8 cellular contexts compared by ENCODE assay signal in genomic region chr4:77193511-77194236, GRCh38. TPM values are rescaled to one million over a fixed set of nuclear protein-coding genes. Genes with fewer than 3 reads are reported as not detected.
DNase-seq lines count a peak whose midpoint lies in the region; ATAC-seq and TF ChIP-seq lines count a peak whose summit lies in the region.

No MANE protein-coding gene starts in this region.

- H3K9me3 Mint-ChIP-seq in GM23338 (no peaks in the 10 kb centered on the region), immature natural killer cell (no peaks in the 10 kb centered on the region)
- peaks cover 0 to 2% of the 10 kb centered on the region in 2 donors for H3K9me3 Mint-ChIP-seq in activated T-cell treated with anti-CD3 and anti-CD28 coated beads, Interleukin-2, amount 50 U/mL, for 72 hours

- H3K4me1 Mint-ChIP-seq in GM23338 (no peaks in the 10 kb centered on the region; the same call in none of the 3 replicates), immature natural killer cell (peaks cover 13 to 17% of the 10 kb centered on the region in 2 donors)
- peaks cover 35% of the 10 kb centered on the region for H3K4me1 Mint-ChIP-seq in activated T-cell treated with anti-CD3 and anti-CD28 coated beads, Interleukin-2, amount 50 U/mL, for 72 hours (ENCODE audit: low read depth)

- H3K36me3 Mint-ChIP-seq in GM23338 (ENCODE audit: low read depth) (no peaks in the 10 kb centered on the region), immature natural killer cell (no peaks in the 10 kb centered on the region)
- peaks cover 0 to 2% of the 10 kb centered on the region in 2 donors for H3K36me3 Mint-ChIP-seq in activated T-cell treated with anti-CD3 and anti-CD28 coated beads, Interleukin-2, amount 50 U/mL, for 72 hours (ENCODE audit: insufficient read depth in 2 of 2)

- no peaks in the 10 kb centered on the region for H3K4me1 ChIP-seq in GM23338 (ENCODE audit: insufficient read depth)

- H3K27ac Mint-ChIP-seq in GM23338 (no peak overlapping the region), immature natural killer cell (peak overlapping the region; percentile 56 to 81 (median 78))
- H3K27ac Mint-ChIP-seq in activated T-cell treated with anti-CD3 and anti-CD28 coated beads, Interleukin-2, amount 50 U/mL, for 72 hours, result peak overlapping the region; percentile 68

- no peaks in the 10 kb centered on the region for H3K36me3 ChIP-seq in GM23338 (ENCODE audit: insufficient read depth)

- no peaks in the 10 kb centered on the region for H3K79me2 ChIP-seq in GM23338 (replicated peaks; ENCODE audit: insufficient read depth)

- H3K27ac ChIP-seq in GM23338 (ENCODE audit: low read depth), result no peak overlapping the region
- no peak overlapping the region for H3K27ac ChIP-seq in RWPE1

- POLR2A ChIA-PET in GM10248 (lab: Yijun Ruan, JAX) (interaction anchor here (0.7 to 1.2 kb wide), 3 partner anchors 9 to 199 kb away, joined by 3 to 9 read pairs (median 4); no protein-coding TSS in a partner anchor), RWPE1 (lab: Yijun Ruan, JAX; ENCODE audit: low non-redundant PET) (no interaction called here), HEK293T (lab: Yijun Ruan, JAX) (no interaction called here)

- DNase-seq in GM10248 (ENCODE audit: extremely low spot score) (peak; percentile 88), GM23338 (ENCODE audit: low spot score) (peak; percentile 95), NOMO-1 (lab: John Stamatoyannopoulos, UW; ENCODE audit: unreplicated experiment in 2 of 2) (peak; percentile 91 to 92), immature natural killer cell (peak; percentile 58 to 69 (median 67)), RWPE1 (ENCODE audit: low spot score) (no peak), HEK293T (ENCODE audit: extremely low spot score) (no peak)
- peak; percentile 78 to 85 for DNase-seq in activated T-cell treated with anti-CD3 and anti-CD28 coated beads, Interleukin-2, amount 50 U/mL, for 72 hours
- peak; percentile 57 for DNase-seq in stimulated activated CD8-positive, alpha-beta memory T cell treated with anti-CD3 and anti-CD28 coated beads, Interleukin-4, amount 100 ng/mL, for 24 hours (ENCODE audit: low read depth)

- no peak overlapping the region for H3K4me2 ChIP-seq in GM23338

- H2AFZ ChIP-seq in GM23338, result peak overlapping the region; percentile 52; the same call in 1 of the 2 replicates

- peak; percentile 100 for ATAC-seq in GM23338
- peak; percentile 93 to 97 for ATAC-seq in activated T-cell treated with anti-CD3 and anti-CD28 coated beads, Interleukin-2, amount 50 U/mL, for 72 hours (replicated peaks in 1 of 2)

- H3K9me2 ChIP-seq in GM23338 (ENCODE audit: insufficient read depth), result no peaks in the 10 kb centered on the region

- TF ChIP-seq CTCF in GM10248 (IDR thresholded peaks at IDR 0.05; ENCODE audit: control extremely low read depth, extremely low read depth, low read depth, missing control alignments) (no peak), GM23338 (conservative IDR thresholded peaks at IDR 0.05; ENCODE audit: low read depth in 2 of 2) (no peak), RWPE1 (conservative IDR thresholded peaks at IDR 0.05; ENCODE audit: low read depth) (no peak)

- peaks cover 6% of the 10 kb centered on the region; the same call in 1 of the 2 replicates for H3K27me3 ChIP-seq in GM23338 (ENCODE audit: insufficient read depth)

- CTCF ChIA-PET in GM10248 (lab: Yijun Ruan, JAX) (interaction anchor here (0.7 to 2.9 kb wide), 13 partner anchors 8 to 149 kb away, joined by 3 to 57 read pairs (median 4); no protein-coding TSS in a partner anchor), RWPE1 (lab: Yijun Ruan, JAX) (interaction anchor here (0.7 to 1.2 kb wide), 2 partner anchors 98 to 1107 kb away, joined by 3 read pairs; no protein-coding TSS in a partner anchor), HEK293T (lab: Yijun Ruan, JAX) (interaction anchor here (1.0 kb wide), 1 partner anchor 10 kb away, joined by 4 read pairs; no protein-coding TSS in a partner anchor)

- H3K4me3 Mint-ChIP-seq in GM23338 (peak overlapping the region; percentile 50; the same call in 1 of the 3 replicates), immature natural killer cell (peak overlapping the region; percentile 87 to 93 (median 92))
- H3K4me3 Mint-ChIP-seq in activated T-cell treated with anti-CD3 and anti-CD28 coated beads, Interleukin-2, amount 50 U/mL, for 72 hours, result peak overlapping the region; percentile 86 to 88

- no peaks in the 10 kb centered on the region for H4K20me1 ChIP-seq in GM23338 (replicated peaks; ENCODE audit: insufficient read depth)

- H3K27me3 Mint-ChIP-seq in GM23338 (ENCODE audit: insufficient read depth, low read depth, poor library complexity) (peaks cover 13% of the 10 kb centered on the region), immature natural killer cell (ENCODE audit: low read depth in 3 of 3) (peaks cover 2 to 6% (median 2%) of the 10 kb centered on the region in 3 donors)
- no peaks in the 10 kb centered on the region for H3K27me3 Mint-ChIP-seq in activated T-cell treated with anti-CD3 and anti-CD28 coated beads, Interleukin-2, amount 50 U/mL, for 72 hours (ENCODE audit: low read depth)

- H3K4me3 ChIP-seq in GM23338, result no peak overlapping the region

- no peaks in the 10 kb centered on the region for H3F3A ChIP-seq in GM23338 (replicated peaks; ENCODE audit: low read depth)

TF ChIP-seq in GM23338, 12 proteins besides CTCF, POLR2A, EP300 and RAD21 (continues in another document):
- no peak for TF ChIP-seq REST (IDR thresholded peaks at IDR 0.05; ENCODE audit: unreplicated experiment)

TF ChIP-seq in HEK293T, 16 proteins besides CTCF, POLR2A, EP300 and RAD21:
- TF ChIP-seq FOXA1 (IDR thresholded peaks at IDR 0.05) (no peak), L3MBTL2 (conservative IDR thresholded peaks at IDR 0.05) (no peak), SUZ12 (IDR thresholded peaks at IDR 0.05) (no peak), ARNT (IDR thresholded peaks at IDR 0.05) (no peak), SP1 (IDR thresholded peaks at IDR 0.05) (no peak), ELF4 (IDR thresholded peaks at IDR 0.05) (no peak), CTBP1 (IDR thresholded peaks at IDR 0.05; ENCODE audit: borderline replicate concordance) (no peak), BHLHE40 (IDR thresholded peaks at IDR 0.05; ENCODE audit: borderline replicate concordance) (no peak)
TF ChIP-seq in HEK293T: peak in this region for 0.

RNA-seq across cellular contexts. Expression of gene CCNG2, which starts 36.7 kb away (rescaled TPM):
- total RNA-seq in GM23338 (2014; rRNA removed; shearing (Covaris generic)), result 14.2 and 16.5 TPM in 2 replicates
- polyA plus RNA-seq in GM23338 (2016; fragmentation: Nextera tagmentation; extraction: Ambion mirVana) (5.4 and 7.1 TPM in 2 replicates), immature natural killer cell (10 to 100 TPM; 10.4 to 14.8 (median 14.2) TPM)
- total RNA-seq in activated T-cell treated with anti-CD3 and anti-CD28 coated beads, Interleukin-2, amount 50 U/mL, for 72 hours, result 10 to 100 TPM; 29.6 to 38.5 TPM

Comparison
In these comparisons a context has a peak if more than half of its experiments do, and no peak if none do; other contexts are left out.
1. DNase-seq: peak in GM10248 (single experiment), GM23338 (single experiment), NOMO-1 (2 of 2), activated T-cell treated with anti-CD3 and anti-CD28 coated beads, Interleukin-2, amount 50 U/mL, for 72 hours (2 of 2), immature natural killer cell (3 of 3) and stimulated activated CD8-positive, alpha-beta memory T cell treated with anti-CD3 and anti-CD28 coated beads, Interleukin-4, amount 100 ng/mL, for 24 hours (single experiment); none in RWPE1 (single experiment) and HEK293T (single experiment).
2. Peak in every context shown above with its lines, with median percentiles within 50 percentile points of each other: H3K4me3 Mint-ChIP-seq.